8 cellular contexts compared by ENCODE assay signal in genomic region chr13:98476538-98476966, GRCh38.
DNase-seq lines count a peak whose midpoint lies in the region; ATAC-seq and TF ChIP-seq lines count a peak whose summit lies in the region.

No MANE protein-coding gene starts in this region.

- H3K4me3 ChIP-seq in GM12875 (ENCODE audit: low read depth, low read length), result peak overlapping the region; percentile 3
- H3K4me3 ChIP-seq in fibroblast of pulmonary artery (replicated peaks; ENCODE audit: low read depth, low read length), result no peak overlapping the region
- no peak overlapping the region for H3K4me3 ChIP-seq in retinal pigment epithelial cell (ENCODE audit: low read length)

- ATAC-seq in HG02623 (IDR thresholded peaks at IDR 0.05; ENCODE audit: unreplicated experiment), result peak; percentile 95

- TF ChIP-seq CTCF in GM12875 (IDR thresholded peaks at IDR 0.05; ENCODE audit: borderline replicate concordance, insufficient read depth, low read depth, low read length) (no peak), fibroblast of pulmonary artery (IDR thresholded peaks at IDR 0.05; ENCODE audit: low read length, missing control alignments) (no peak), retinal pigment epithelial cell (conservative IDR thresholded peaks at IDR 0.05; ENCODE audit: low read depth, low read length) (no peak)

- DNase-seq in NK-92 treated with Interleukin-12 subunit alpha and Interleukin-12 subunit beta, amount 100 ng/mL, for 24 hours (lab: John Stamatoyannopoulos, UW), result peak; percentile 86
- DNase-seq in activated CD8-positive, alpha-beta memory T cell treated with anti-CD3 and anti-CD28 coated beads, Interleukin-2, amount 50 U/mL, for 48 hours, result peak; percentile 90
- DNase-seq in fibroblast of pulmonary artery (ENCODE audit: low read depth) (peak; percentile 84), retinal pigment epithelial cell (ENCODE audit: low read depth) (peak; percentile 62), ecto neural progenitor cell (ENCODE audit: low spot score) (no peak), NCI-H526 (lab: John Stamatoyannopoulos, UW) (no peak)

Comparison
In these comparisons a context has a peak if more than half of its experiments do, and no peak if none do; other contexts are left out.
1. DNase-seq: peak in NK-92 treated with Interleukin-12 subunit alpha and Interleukin-12 subunit beta, amount 100 ng/mL, for 24 hours (single experiment), activated CD8-positive, alpha-beta memory T cell treated with anti-CD3 and anti-CD28 coated beads, Interleukin-2, amount 50 U/mL, for 48 hours (single experiment), fibroblast of pulmonary artery (single experiment) and retinal pigment epithelial cell (single experiment); none in ecto neural progenitor cell (single experiment) and NCI-H526 (0 of 2).